ENCODE assay signal across 1 cellular context in genomic region chr12:121737421-121737820, GRCh38.
A peak's percentile ranks its signal among the peaks of the same experiment; 100 is the strongest.
TF ChIP-seq lines count a peak whose summit lies in the region.

No MANE protein-coding gene starts in this region.

TF ChIP-seq in K562, 482 proteins besides CTCF, POLR2A, EP300 and RAD21 (continued from another document):
- TF ChIP-seq USF1 (CRISPR knock-in tag; IDR thresholded peaks at IDR 0.05) = peak; percentile 43; the same call in 1 of the 2 replicates
- no peak for TF ChIP-seq GTF2E2 (tag; IDR thresholded peaks at IDR 0.05)
- TF ChIP-seq ZC3H8 (IDR thresholded peaks at IDR 0.05) = no peak
- 0 out of 2 replicates have a peak, but pooled peaks have one; percentile 16 for TF ChIP-seq RAD51 (IDR thresholded peaks at IDR 0.05; ENCODE audit: borderline replicate concordance, low read depth)
- peak; percentile 75 for TF ChIP-seq TFE3 (CRISPR knock-in tag; IDR thresholded peaks at IDR 0.05)
